Comparison of ENCODE assay signal across 2 cellular contexts in the genomic region with DNA sequence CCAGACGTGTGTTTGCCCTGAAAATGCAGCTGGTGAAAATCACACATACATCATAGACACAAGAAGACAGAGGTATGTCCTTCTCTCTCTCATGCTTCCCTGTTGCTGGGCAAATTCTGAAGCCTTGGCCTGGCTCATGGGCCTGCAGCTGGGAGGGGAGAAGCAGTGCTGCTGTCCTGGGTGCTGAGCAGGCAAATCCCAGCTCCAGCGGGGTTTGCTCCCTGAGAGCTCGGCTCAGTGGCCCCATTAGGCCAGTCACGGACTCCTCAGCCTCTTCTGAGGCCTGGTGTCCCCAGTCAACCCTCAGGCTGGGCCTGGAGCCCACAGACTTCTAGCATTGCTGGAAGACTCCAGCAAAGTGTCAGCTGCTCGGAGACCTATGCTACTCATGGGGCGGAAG.
A peak's percentile ranks its signal among the peaks of the same experiment; 100 is the strongest.
TF ChIP-seq lines count a peak whose summit lies in the region.

No MANE protein-coding gene starts in this region.

TF ChIP-seq in Ishikawa, 13 proteins besides CTCF, POLR2A, EP300 and RAD21 (continued from another document):
- TF ChIP-seq, protein P1, sequence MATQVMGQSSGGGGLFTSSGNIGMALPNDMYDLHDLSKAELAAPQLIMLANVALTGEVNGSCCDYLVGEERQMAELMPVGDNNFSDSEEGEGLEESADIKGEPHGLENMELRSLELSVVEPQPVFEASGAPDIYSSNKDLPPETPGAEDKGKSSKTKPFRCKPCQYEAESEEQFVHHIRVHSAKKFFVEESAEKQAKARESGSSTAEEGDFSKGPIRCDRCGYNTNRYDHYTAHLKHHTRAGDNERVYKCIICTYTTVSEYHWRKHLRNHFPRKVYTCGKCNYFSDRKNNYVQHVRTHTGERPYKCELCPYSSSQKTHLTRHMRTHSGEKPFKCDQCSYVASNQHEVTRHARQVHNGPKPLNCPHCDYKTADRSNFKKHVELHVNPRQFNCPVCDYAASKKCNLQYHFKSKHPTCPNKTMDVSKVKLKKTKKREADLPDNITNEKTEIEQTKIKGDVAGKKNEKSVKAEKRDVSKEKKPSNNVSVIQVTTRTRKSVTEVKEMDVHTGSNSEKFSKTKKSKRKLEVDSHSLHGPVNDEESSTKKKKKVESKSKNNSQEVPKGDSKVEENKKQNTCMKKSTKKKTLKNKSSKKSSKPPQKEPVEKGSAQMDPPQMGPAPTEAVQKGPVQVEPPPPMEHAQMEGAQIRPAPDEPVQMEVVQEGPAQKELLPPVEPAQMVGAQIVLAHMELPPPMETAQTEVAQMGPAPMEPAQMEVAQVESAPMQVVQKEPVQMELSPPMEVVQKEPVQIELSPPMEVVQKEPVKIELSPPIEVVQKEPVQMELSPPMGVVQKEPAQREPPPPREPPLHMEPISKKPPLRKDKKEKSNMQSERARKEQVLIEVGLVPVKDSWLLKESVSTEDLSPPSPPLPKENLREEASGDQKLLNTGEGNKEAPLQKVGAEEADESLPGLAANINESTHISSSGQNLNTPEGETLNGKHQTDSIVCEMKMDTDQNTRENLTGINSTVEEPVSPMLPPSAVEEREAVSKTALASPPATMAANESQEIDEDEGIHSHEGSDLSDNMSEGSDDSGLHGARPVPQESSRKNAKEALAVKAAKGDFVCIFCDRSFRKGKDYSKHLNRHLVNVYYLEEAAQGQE (IDR thresholded peaks at IDR 0.05; ENCODE audit: low read depth) = peak; percentile 90

TF ChIP-seq in GM12878, 131 proteins besides CTCF, POLR2A, EP300 and RAD21 (continued from another document):
- TF ChIP-seq, protein P1 (IDR thresholded peaks at IDR 0.05; ENCODE audit: low read depth, low read length) = peak; percentile 79; the same call in 1 of the 2 replicates
